ENCODE assay signal across 20 cellular contexts in genomic region chr16:86195863-86196630, GRCh38.
DNase-seq lines count a peak whose midpoint lies in the region; ATAC-seq and TF ChIP-seq lines count a peak whose summit lies in the region.
"Had no signal": no experiment of that assay in that cellular context is flagged by ENCODE, and none has a peak within 500 bp of the region (broad histone marks: within the 10 kb centered on the region; RNA-seq: fewer than 3 reads in every experiment).

No MANE protein-coding gene starts in this region.

- ATAC-seq in SK-N-SH treated with all-trans-retinoic acid at 6 μM for 48 hours (no peak), right cardiac atrium (peak; percentile 16 to 28)
- no peak for ATAC-seq in activated naive CD4-positive, alpha-beta T cell treated with anti-CD3 and anti-CD28 coated beads, Interleukin-2, amount 50 U/mL, for 72 hours
- ATAC-seq: activated T-cell treated with anti-CD3 and anti-CD28 coated beads, Interleukin-2, amount 50 U/mL, for 72 hours had no signal

- H3K9me2 ChIP-seq in SK-N-SH = no peaks in the 10 kb centered on the region

- no peaks in the 10 kb centered on the region for H3K9me3 Mint-ChIP-seq in mesothelial cell of epicardium
- no peaks in the 10 kb centered on the region for H3K9me3 Mint-ChIP-seq in type B pancreatic cell
- H3K9me3 Mint-ChIP-seq in activated naive CD4-positive, alpha-beta T cell treated with anti-CD3 and anti-CD28 coated beads, Interleukin-2, amount 50 U/mL, for 72 hours = no peaks in the 10 kb centered on the region
- H3K9me3 Mint-ChIP-seq: activated CD4-positive, alpha-beta memory T cell treated with anti-CD3 and anti-CD28 coated beads, Interleukin-2, amount 10 ng/mL, durations not matched to agents 7 days and 5 days; activated T-cell treated with anti-CD3 and anti-CD28 coated beads, Interleukin-2, amount 50 U/mL, for 72 hours; central memory CD8-positive, alpha-beta T cell had no signal

- H3K27ac ChIP-seq in SK-N-SH (ENCODE audit: low read depth in 2 of 2, low read length in 1 of 2) (no peak overlapping the region), right cardiac atrium (ENCODE audit: low read length) (no peak overlapping the region)
- H3K27ac ChIP-seq: 22Rv1, BLaER1, HL-60, KMS-11, thoracic aorta, VCaP had no signal

- CTCF ChIA-PET in SK-N-SH (lab: Yijun Ruan, JAX) = no interaction called here
- CTCF ChIA-PET in HEK293T (lab: Yijun Ruan, JAX) = no interaction called here

- TF ChIP-seq EP300 in SK-N-SH (IDR thresholded peaks at IDR 0.05; ENCODE audit: borderline replicate concordance in 1 of 2, low read depth in 1 of 2, low read length in 1 of 2) = no peak

- no peaks in the 10 kb centered on the region for H3K4me1 ChIP-seq in SK-N-SH (ENCODE audit: control insufficient read depth in 1 of 2, insufficient read depth in 2 of 2, low read depth in 1 of 2, low read length in 1 of 2)
- no peaks in the 10 kb centered on the region for H3K4me1 ChIP-seq in right cardiac atrium (ENCODE audit: control insufficient read depth, insufficient read depth, low read length)
- H3K4me1 ChIP-seq: BLaER1 had no signal

- H3K4me3 ChIP-seq in SK-N-SH (ENCODE audit: low read depth in 2 of 2, low read length in 1 of 2) (no peak overlapping the region), right cardiac atrium (ENCODE audit: low read length) (no peak overlapping the region)
- H3K4me3 ChIP-seq: BLaER1, thoracic aorta had no signal

- TF ChIP-seq CTCF in SK-N-SH (IDR thresholded peaks at IDR 0.05) (no peak), mesothelial cell of epicardium (IDR thresholded peaks at IDR 0.05; ENCODE audit: unreplicated experiment) (no peak), type B pancreatic cell (conservative IDR thresholded peaks at IDR 0.05) (no peak)

- H3K4me1 Mint-ChIP-seq in mesothelial cell of epicardium (peaks cover 39% of the 10 kb centered on the region), type B pancreatic cell (ENCODE audit: unreplicated experiment) (peaks cover 24% of the 10 kb centered on the region)
- H3K4me1 Mint-ChIP-seq: activated CD4-positive, alpha-beta memory T cell treated with anti-CD3 and anti-CD28 coated beads, Interleukin-2, amount 10 ng/mL, durations not matched to agents 7 days and 5 days; central memory CD8-positive, alpha-beta T cell had no signal

- no peak for TF ChIP-seq RAD21 in SK-N-SH (IDR thresholded peaks at IDR 0.05; ENCODE audit: low read length)

- H2AFZ ChIP-seq in SK-N-SH (ENCODE audit: low read depth) = no peak overlapping the region

- H3K27me3 Mint-ChIP-seq in mesothelial cell of epicardium (ENCODE audit: low read depth) = peaks cover 38% of the 10 kb centered on the region
- H3K27me3 Mint-ChIP-seq in type B pancreatic cell = peaks cover 95% of the 10 kb centered on the region

- H3K36me3 ChIP-seq in SK-N-SH (replicated peaks in 1 of 2; ENCODE audit: control insufficient read depth in 1 of 2, insufficient read depth in 2 of 2, low read length in 1 of 2) = no peaks in the 10 kb centered on the region
- H3K36me3 ChIP-seq: BLaER1, thoracic aorta had no signal

- H3K4me3 Mint-ChIP-seq in mesothelial cell of epicardium (peak overlapping the region; percentile 4), type B pancreatic cell (peak overlapping the region; percentile 17)
- H3K4me3 Mint-ChIP-seq: activated CD4-positive, alpha-beta memory T cell treated with anti-CD3 and anti-CD28 coated beads, Interleukin-2, amount 10 ng/mL, durations not matched to agents 7 days and 5 days; activated T-cell treated with anti-CD3 and anti-CD28 coated beads, Interleukin-2, amount 50 U/mL, for 72 hours; central memory CD8-positive, alpha-beta T cell had no signal

- no peak overlapping the region for H3K4me2 ChIP-seq in SK-N-SH
- H3K4me2 ChIP-seq: BLaER1, KMS-11 had no signal

- H3K36me3 Mint-ChIP-seq in mesothelial cell of epicardium = no peaks in the 10 kb centered on the region
- no peaks in the 10 kb centered on the region for H3K36me3 Mint-ChIP-seq in type B pancreatic cell
- no peaks in the 10 kb centered on the region for H3K36me3 Mint-ChIP-seq in activated naive CD4-positive, alpha-beta T cell treated with anti-CD3 and anti-CD28 coated beads, Interleukin-2, amount 50 U/mL, for 72 hours

- H3K27ac Mint-ChIP-seq in mesothelial cell of epicardium = peak overlapping the region; percentile 70
- H3K27ac Mint-ChIP-seq in type B pancreatic cell = no peak overlapping the region
- no peak overlapping the region for H3K27ac Mint-ChIP-seq in activated naive CD4-positive, alpha-beta T cell treated with anti-CD3 and anti-CD28 coated beads, Interleukin-2, amount 50 U/mL, for 72 hours
- H3K27ac Mint-ChIP-seq: activated CD4-positive, alpha-beta memory T cell treated with anti-CD3 and anti-CD28 coated beads, Interleukin-2, amount 10 ng/mL, durations not matched to agents 7 days and 5 days; activated T-cell treated with anti-CD3 and anti-CD28 coated beads, Interleukin-2, amount 50 U/mL, for 72 hours had no signal

- intact Hi-C loops in right cardiac atrium (cut with DNase I) = no loop called here

- no peaks in the 10 kb centered on the region for H3F3A ChIP-seq in SK-N-SH (replicated peaks; ENCODE audit: insufficient read depth)

- H4K20me1 ChIP-seq in SK-N-SH (ENCODE audit: insufficient read depth) = no peaks in the 10 kb centered on the region

- no peak overlapping the region for H3K9ac ChIP-seq in SK-N-SH
- H3K9ac ChIP-seq: BLaER1, KMS-11 had no signal

- no peaks in the 10 kb centered on the region for H3K79me2 ChIP-seq in SK-N-SH (ENCODE audit: insufficient read depth)

- POLR2A ChIA-PET in SK-N-SH (lab: Yijun Ruan, JAX) (no interaction called here), HEK293T (lab: Yijun Ruan, JAX) (no interaction called here)

- H3K9me3 ChIP-seq in SK-N-SH = no peaks in the 10 kb centered on the region
- H3K9me3 ChIP-seq in right cardiac atrium (ENCODE audit: control insufficient read depth, low read length) = no peaks in the 10 kb centered on the region
- H3K9me3 ChIP-seq: BLaER1, thoracic aorta had no signal

- H3K27me3 ChIP-seq in SK-N-SH (ENCODE audit: insufficient read depth) (peaks cover 100% of the 10 kb centered on the region), right cardiac atrium (ENCODE audit: control insufficient read depth, insufficient read depth) (no peaks in the 10 kb centered on the region)

- 1% methylated on average over 22 of the region's 22 CpGs for WGBS in SK-N-SH (ENCODE audit: low lambda C conversion rate)
- 42% methylated on average over 22 of the region's 22 CpGs for WGBS in right cardiac atrium

- DNase-seq in SK-N-SH = no peak
- no peak for DNase-seq in right cardiac atrium
- DNase-seq in mesothelial cell of epicardium (ENCODE audit: low spot score in 2 of 2, unreplicated experiment in 2 of 2) = peak in 1 of 2 experiments; percentile 48
- no peak for DNase-seq in type B pancreatic cell (ENCODE audit: extremely low spot score, unreplicated experiment)
- DNase-seq in activated naive CD4-positive, alpha-beta T cell treated with anti-CD3 and anti-CD28 coated beads, Interleukin-2, amount 50 U/mL, for 72 hours (ENCODE audit: low spot score in 2 of 2) = no peak
- DNase-seq in HEK293T (ENCODE audit: extremely low spot score) = no peak
- no peak for DNase-seq in NCI-H2081 (lab: John Stamatoyannopoulos, UW)
- DNase-seq: activated CD4-positive, alpha-beta memory T cell treated with anti-CD3 and anti-CD28 coated beads, Interleukin-2, amount 10 ng/mL, durations not matched to agents 7 days and 5 days; activated T-cell treated with anti-CD3 and anti-CD28 coated beads, Interleukin-2, amount 50 U/mL, for 72 hours; DMS 273 treated with DMSO at 0.1 percent for 48 hours; NCI-H2227 treated with DMSO at 0.1 percent for 48 hours; stimulated activated CD4-positive, alpha-beta T cell treated with anti-CD3 and anti-CD28 coated beads, Interleukin-2, amount 100 ng/mL, for 48 hours had no signal

TF ChIP-seq in SK-N-SH, 30 proteins besides CTCF, POLR2A, EP300 and RAD21:
- 0 out of 2 replicates have a peak, but pooled peaks have one; percentile 68 for TF ChIP-seq EZH2phosphoT487 (IDR thresholded peaks at IDR 0.05; ENCODE audit: borderline replicate concordance, low read depth)
- TF ChIP-seq YY1 (IDR thresholded peaks at IDR 0.05; ENCODE audit: low read depth) = no peak

TF ChIP-seq in SK-N-SH treated with all-trans-retinoic acid at 6 μM for 48 hours, 23 proteins besides CTCF, POLR2A, EP300 and RAD21 (continues in another document):
- no peak for TF ChIP-seq PATZ1 (CRISPR knock-in tag; IDR thresholded peaks at IDR 0.05; ENCODE audit: borderline replicate concordance)
- no peak for TF ChIP-seq ISL1 (CRISPR knock-in tag; IDR thresholded peaks at IDR 0.05)

TF ChIP-seq in HEK293T, 16 proteins besides CTCF, POLR2A, EP300 and RAD21:
- TF ChIP-seq BHLHE40 (IDR thresholded peaks at IDR 0.05; ENCODE audit: borderline replicate concordance) = no peak
- TF ChIP-seq FOXM1 (IDR thresholded peaks at IDR 0.05; ENCODE audit: borderline replicate concordance) = no peak
- TF ChIP-seq L3MBTL2 (conservative IDR thresholded peaks at IDR 0.05) = no peak
- TF ChIP-seq HDGF (IDR thresholded peaks at IDR 0.05; ENCODE audit: borderline replicate concordance) = no peak
- TF ChIP-seq SP1 (IDR thresholded peaks at IDR 0.05) = no peak
- no peak for TF ChIP-seq TARDBP (IDR thresholded peaks at IDR 0.05)
- TF ChIP-seq PKNOX1 (IDR thresholded peaks at IDR 0.05) = no peak
- TF ChIP-seq NFRKB (IDR thresholded peaks at IDR 0.05) = no peak
- no peak for TF ChIP-seq ARNT (IDR thresholded peaks at IDR 0.05)
- no peak for TF ChIP-seq CTBP1 (IDR thresholded peaks at IDR 0.05; ENCODE audit: borderline replicate concordance)
- TF ChIP-seq LEF1 (IDR thresholded peaks at IDR 0.05; ENCODE audit: borderline replicate concordance) = no peak
- no peak for TF ChIP-seq FOXA1 (IDR thresholded peaks at IDR 0.05)
- TF ChIP-seq SUZ12 (IDR thresholded peaks at IDR 0.05) = no peak
- no peak for TF ChIP-seq ZNF384 (IDR thresholded peaks at IDR 0.05)
- no peak for TF ChIP-seq ELF4 (IDR thresholded peaks at IDR 0.05)
- no peak for TF ChIP-seq FOXK2 (IDR thresholded peaks at IDR 0.05)
TF ChIP-seq in HEK293T: peak in this region for 0.

Comparison
In these comparisons a context has a peak if more than half of its experiments do, and no peak if none do; other contexts are left out.
1. ATAC-seq: peak in right cardiac atrium (2 of 2); none in SK-N-SH treated with all-trans-retinoic acid at 6 μM for 48 hours (single experiment) and activated naive CD4-positive, alpha-beta T cell treated with anti-CD3 and anti-CD28 coated beads, Interleukin-2, amount 50 U/mL, for 72 hours (0 of 2).